ENCODE assay signal across 1 cellular context in genomic region chr9:86792136-86792535, GRCh38.
TF ChIP-seq lines count a peak whose summit lies in the region.

No MANE protein-coding gene starts in this region.

TF ChIP-seq in HEK293, 187 proteins besides CTCF, POLR2A, EP300 and RAD21 (continued from another document):
- TF ChIP-seq, protein P1, sequence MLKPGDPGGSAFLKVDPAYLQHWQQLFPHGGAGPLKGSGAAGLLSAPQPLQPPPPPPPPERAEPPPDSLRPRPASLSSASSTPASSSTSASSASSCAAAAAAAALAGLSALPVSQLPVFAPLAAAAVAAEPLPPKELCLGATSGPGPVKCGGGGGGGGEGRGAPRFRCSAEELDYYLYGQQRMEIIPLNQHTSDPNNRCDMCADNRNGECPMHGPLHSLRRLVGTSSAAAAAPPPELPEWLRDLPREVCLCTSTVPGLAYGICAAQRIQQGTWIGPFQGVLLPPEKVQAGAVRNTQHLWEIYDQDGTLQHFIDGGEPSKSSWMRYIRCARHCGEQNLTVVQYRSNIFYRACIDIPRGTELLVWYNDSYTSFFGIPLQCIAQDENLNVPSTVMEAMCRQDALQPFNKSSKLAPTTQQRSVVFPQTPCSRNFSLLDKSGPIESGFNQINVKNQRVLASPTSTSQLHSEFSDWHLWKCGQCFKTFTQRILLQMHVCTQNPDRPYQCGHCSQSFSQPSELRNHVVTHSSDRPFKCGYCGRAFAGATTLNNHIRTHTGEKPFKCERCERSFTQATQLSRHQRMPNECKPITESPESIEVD (tag by site-specific recombination; IDR thresholded peaks at IDR 0.05), result no peak
- TF ChIP-seq ZBTB17 (tag by site-specific recombination; IDR thresholded peaks at IDR 0.05) (peak; percentile 59), ZNF24 (tag by site-specific recombination; IDR thresholded peaks at IDR 0.05) (peak; percentile 36; the same call in 1 of the 2 replicates), PRDM10 (tag by site-specific recombination; IDR thresholded peaks at IDR 0.05) (peak; percentile 66; the same call in 1 of the 2 replicates), ZNF621 (tag by site-specific recombination; IDR thresholded peaks at IDR 0.05) (no peak), ZNF660 (tag by site-specific recombination; IDR thresholded peaks at IDR 0.05) (peak; percentile 49; the same call in 1 of the 2 replicates)
- TF ChIP-seq, protein P2, sequence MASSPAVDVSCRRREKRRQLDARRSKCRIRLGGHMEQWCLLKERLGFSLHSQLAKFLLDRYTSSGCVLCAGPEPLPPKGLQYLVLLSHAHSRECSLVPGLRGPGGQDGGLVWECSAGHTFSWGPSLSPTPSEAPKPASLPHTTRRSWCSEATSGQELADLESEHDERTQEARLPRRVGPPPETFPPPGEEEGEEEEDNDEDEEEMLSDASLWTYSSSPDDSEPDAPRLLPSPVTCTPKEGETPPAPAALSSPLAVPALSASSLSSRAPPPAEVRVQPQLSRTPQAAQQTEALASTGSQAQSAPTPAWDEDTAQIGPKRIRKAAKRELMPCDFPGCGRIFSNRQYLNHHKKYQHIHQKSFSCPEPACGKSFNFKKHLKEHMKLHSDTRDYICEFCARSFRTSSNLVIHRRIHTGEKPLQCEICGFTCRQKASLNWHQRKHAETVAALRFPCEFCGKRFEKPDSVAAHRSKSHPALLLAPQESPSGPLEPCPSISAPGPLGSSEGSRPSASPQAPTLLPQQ (tag by site-specific recombination; IDR thresholded peaks at IDR 0.05), result 0 out of 2 replicates have a peak, but pooled peaks have one; percentile 30
- TF ChIP-seq, protein P3, sequence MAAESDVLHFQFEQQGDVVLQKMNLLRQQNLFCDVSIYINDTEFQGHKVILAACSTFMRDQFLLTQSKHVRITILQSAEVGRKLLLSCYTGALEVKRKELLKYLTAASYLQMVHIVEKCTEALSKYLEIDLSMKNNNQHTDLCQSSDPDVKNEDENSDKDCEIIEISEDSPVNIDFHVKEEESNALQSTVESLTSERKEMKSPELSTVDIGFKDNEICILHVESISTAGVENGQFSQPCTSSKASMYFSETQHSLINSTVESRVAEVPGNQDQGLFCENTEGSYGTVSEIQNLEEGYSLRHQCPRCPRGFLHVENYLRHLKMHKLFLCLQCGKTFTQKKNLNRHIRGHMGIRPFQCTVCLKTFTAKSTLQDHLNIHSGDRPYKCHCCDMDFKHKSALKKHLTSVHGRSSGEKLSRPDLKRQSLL (tag by site-specific recombination; IDR thresholded peaks at IDR 0.05), result 0 out of 2 replicates have a peak, but pooled peaks have one; percentile 37
